Comparison of ENCODE assay signal across 10 cellular contexts in genomic region chrX:68694429-68695205, GRCh38. TPM values are rescaled to one million over a fixed set of nuclear protein-coding genes. Genes with fewer than 3 reads are reported as not detected.
A peak's percentile ranks its signal among the peaks of the same experiment; 100 is the strongest.
DNase-seq lines count a peak whose midpoint lies in the region; ATAC-seq and TF ChIP-seq lines count a peak whose summit lies in the region.
"Had no signal": no experiment of that assay in that cellular context is flagged by ENCODE, and none has a peak within 500 bp of the region (broad histone marks: within the 10 kb centered on the region; RNA-seq: fewer than 3 reads in every experiment).

No MANE protein-coding gene starts in this region.

- H3K79me2 ChIP-seq in parathyroid adenoma = no peaks in the 10 kb centered on the region

- DNase-seq in NB4 (ENCODE audit: low read depth) (no peak), esophagus squamous epithelium (lab: John Stamatoyannopoulos, UW) (no peak), NCI-H524 (lab: John Stamatoyannopoulos, UW) (no peak), brain microvascular endothelial cell (no peak), cerebellar cortex (ENCODE audit: low spot score) (no peak), NCI-H146 (lab: John Stamatoyannopoulos, UW) (no peak)
- DNase-seq: activated gamma-delta T cell treated with Interleukin-2 at 50 U/mL for 16 hours, NCI-H1694 had no signal

- peak overlapping the region in 3 of 4 donors; percentile 30 to 80 (median 57) for H3K27ac ChIP-seq in esophagus squamous epithelium
- peak overlapping the region; percentile 39 for H3K27ac ChIP-seq in parathyroid adenoma
- H3K27ac ChIP-seq in brain microvascular endothelial cell = no peak overlapping the region

- H2AFZ ChIP-seq in parathyroid adenoma = no peak overlapping the region

- peak overlapping the region; percentile 72 for H3K4me3 ChIP-seq in NB4 (ENCODE audit: low read depth, low read length)
- H3K4me3 ChIP-seq in esophagus squamous epithelium = peak overlapping the region; percentile 38 to 70 (median 56)
- peak overlapping the region; percentile 16 for H3K4me3 ChIP-seq in parathyroid adenoma (ENCODE audit: low read depth, low read length)
- H3K4me3 ChIP-seq in brain microvascular endothelial cell (ENCODE audit: low read depth, low read length) = no peak overlapping the region

- TF ChIP-seq CTCF in NB4 (IDR thresholded peaks at IDR 0.05; ENCODE audit: low read depth, low read length) (no peak), esophagus squamous epithelium (IDR thresholded peaks at IDR 0.05) (no peak), parathyroid adenoma (IDR thresholded peaks at IDR 0.05) (no peak), brain microvascular endothelial cell (IDR thresholded peaks at IDR 0.05; ENCODE audit: low read depth, low read length, missing control alignments) (no peak)

- TF ChIP-seq POLR2A in NB4 (IDR thresholded peaks at IDR 0.05; ENCODE audit: extremely low read depth, insufficient read length) (no peak), esophagus squamous epithelium (IDR thresholded peaks at IDR 0.05) (no peak)

- ATAC-seq in GM18498 (IDR thresholded peaks at IDR 0.05; ENCODE audit: unreplicated experiment) = peak; percentile 41

- H3K9me3 ChIP-seq in esophagus squamous epithelium (no peaks in the 10 kb centered on the region), parathyroid adenoma (ENCODE audit: control insufficient read depth, low read length) (no peaks in the 10 kb centered on the region)

- WGBS in esophagus squamous epithelium, 2 donors = 20 to 51% methylated on average over 2 to 9 of the region's 17 CpGs

- H3K27me3 ChIP-seq in esophagus squamous epithelium = no peaks in the 10 kb centered on the region
- no peaks in the 10 kb centered on the region for H3K27me3 ChIP-seq in parathyroid adenoma (ENCODE audit: control insufficient read depth, insufficient read depth, low read length)
- no peaks in the 10 kb centered on the region for H3K27me3 ChIP-seq in brain microvascular endothelial cell (replicated peaks)

- H3K36me3 ChIP-seq in esophagus squamous epithelium = no peaks in the 10 kb centered on the region
- H3K36me3 ChIP-seq in parathyroid adenoma (ENCODE audit: control insufficient read depth, insufficient read depth, low read length) = no peaks in the 10 kb centered on the region
- H3K36me3 ChIP-seq in brain microvascular endothelial cell (replicated peaks) = no peaks in the 10 kb centered on the region

- in situ Hi-C loops in brain microvascular endothelial cell (cut with HindIII; ENCODE audit: low pct_ligation_motif_present, low sequenced_read_pairs) = no loop called here

- intact Hi-C loops in esophagus squamous epithelium (cut with DNase I) = no loop called here

- no peak overlapping the region for H3K9ac ChIP-seq in parathyroid adenoma

- no peak overlapping the region for H3K4me2 ChIP-seq in parathyroid adenoma (ENCODE audit: low read length)

- peaks cover 0 to 21% (median 3%) of the 10 kb centered on the region in 3 donors for H3K4me1 ChIP-seq in esophagus squamous epithelium
- H3K4me1 ChIP-seq in parathyroid adenoma = peaks cover 6% of the 10 kb centered on the region

RNA-seq across cellular contexts. Expression of gene STARD8, which starts 47.2 kb away (rescaled TPM):
- total RNA-seq in esophagus squamous epithelium = 1 to 10 TPM in 3 of 4 donors, under 1 TPM in 1; 0.95 to 9.9 (median 2.1) TPM
